In genomic region chr7:17931069-17931468, GRCh38 we compare ENCODE assay signal across 28 cellular contexts.
"Had no signal": no experiment of that assay in that cellular context is flagged by ENCODE, and none has a peak within 500 bp of the region (broad histone marks: within the 10 kb centered on the region; RNA-seq: fewer than 3 reads in every experiment).

No MANE protein-coding gene starts in this region.

- H3K9me3 ChIP-seq: body of pancreas, left lung, neutrophil, right lobe of liver, thoracic aorta had no signal

- H3K4me3 ChIP-seq: body of pancreas, coronary artery, dorsolateral prefrontal cortex, left lung, right lobe of liver, skin epidermis, thoracic aorta had no signal

- H3K36me3 Mint-ChIP-seq: mesothelial cell of epicardium, naive B cell had no signal

- H3K9me3 Mint-ChIP-seq: activated naive CD4-positive, alpha-beta T cell treated with anti-CD3 and anti-CD28 coated beads, Interleukin-2, amount 10 ng/mL, durations not matched to agents 7 days and 5 days; mesothelial cell of epicardium; naive B cell; nephron progenitor cell; stimulated activated naive CD8-positive, alpha-beta T cell treated with anti-CD3 and anti-CD28 coated beads, Interleukin-15, Interleukin-2, amounts not matched to agents 100 ng/mL and 50 ng/mL, for 24 hours; T-helper 2 cell treated with Interferon-gamma antibody and Interleukin-4, amounts not matched to agents 5 μg/mL and 100 μg/mL, for 36 hours had no signal

- H3K27me3 ChIP-seq: body of pancreas, dorsolateral prefrontal cortex, left lung, neutrophil, right lobe of liver had no signal

- ATAC-seq: activated CD4-positive, alpha-beta T cell treated with anti-CD3 and anti-CD28 coated beads for 36 hours; activated CD8-positive, alpha-beta memory T cell treated with anti-CD3 and anti-CD28 coated beads, Interleukin-2, amount 10 ng/mL, durations not matched to agents 7 days and 5 days; activated CD8-positive, alpha-beta T cell treated with anti-CD3 and anti-CD28 coated beads, Interleukin-2, amount 10 ng/mL, durations not matched to agents 7 days and 5 days; body of pancreas; left lung; right lobe of liver had no signal

- H3K4me1 Mint-ChIP-seq: mesothelial cell of epicardium had no signal

- DNase-seq: activated CD4-positive, alpha-beta T cell treated with anti-CD3 and anti-CD28 coated beads for 36 hours; activated CD4-positive, CD25-positive, alpha-beta regulatory T cell; activated CD8-positive, alpha-beta memory T cell treated with anti-CD3 and anti-CD28 coated beads, Interleukin-2, amount 10 ng/mL, durations not matched to agents 7 days and 5 days; activated CD8-positive, alpha-beta T cell treated with anti-CD3 and anti-CD28 coated beads, Interleukin-2, amount 10 ng/mL, durations not matched to agents 7 days and 5 days; activated effector memory CD4-positive, alpha-beta T cell treated with anti-CD3 and anti-CD28 coated beads, Interleukin-2, amount 50 U/mL, for 16 hours; activated naive CD4-positive, alpha-beta T cell treated with anti-CD3 and anti-CD28 coated beads, Interleukin-2, amount 10 ng/mL, durations not matched to agents 7 days and 5 days; anterior cingulate cortex; body of pancreas; cerebellar nuclear complex; dorsolateral prefrontal cortex; effector memory CD4-positive, alpha-beta T cell; head of caudate nucleus; left lung; mammary epithelial cell; naive B cell; nephron progenitor cell; right lobe of liver; stimulated activated CD4-positive, alpha-beta T cell treated with anti-CD3 and anti-CD28 coated beads, Interleukin-12 subunit alpha, Interleukin-12 subunit beta, amount 100 ng/mL, for 4 hours; stimulated activated CD4-positive, alpha-beta T cell treated with anti-CD3 and anti-CD28 coated beads, Interleukin-4, amount 100 ng/mL, for 1 hour; T-helper 1 cell; trophoblast cell had no signal

- H3K27me3 Mint-ChIP-seq: activated CD4-positive, alpha-beta T cell treated with anti-CD3 and anti-CD28 coated beads for 36 hours; activated CD8-positive, alpha-beta memory T cell treated with anti-CD3 and anti-CD28 coated beads, Interleukin-2, amount 10 ng/mL, durations not matched to agents 7 days and 5 days; activated naive CD4-positive, alpha-beta T cell treated with anti-CD3 and anti-CD28 coated beads, Interleukin-2, amount 10 ng/mL, durations not matched to agents 7 days and 5 days; naive B cell; stimulated activated naive CD8-positive, alpha-beta T cell treated with anti-CD3 and anti-CD28 coated beads, Interleukin-15, Interleukin-2, amounts not matched to agents 100 ng/mL and 50 ng/mL, for 24 hours had no signal

- H3K36me3 ChIP-seq: left lung, neutrophil, right lobe of liver, thoracic aorta had no signal

- H3K4me3 Mint-ChIP-seq: activated CD4-positive, alpha-beta T cell treated with anti-CD3 and anti-CD28 coated beads for 36 hours; activated CD8-positive, alpha-beta memory T cell treated with anti-CD3 and anti-CD28 coated beads, Interleukin-2, amount 10 ng/mL, durations not matched to agents 7 days and 5 days; activated CD8-positive, alpha-beta T cell treated with anti-CD3 and anti-CD28 coated beads, Interleukin-2, amount 10 ng/mL, durations not matched to agents 7 days and 5 days; activated naive CD4-positive, alpha-beta T cell treated with anti-CD3 and anti-CD28 coated beads, Interleukin-2, amount 10 ng/mL, durations not matched to agents 7 days and 5 days; mesothelial cell of epicardium; naive B cell; nephron progenitor cell; stimulated activated naive CD8-positive, alpha-beta T cell treated with anti-CD3 and anti-CD28 coated beads, Interleukin-15, Interleukin-2, amounts not matched to agents 100 ng/mL and 50 ng/mL, for 24 hours; T-helper 2 cell treated with Interferon-gamma antibody and Interleukin-4, amounts not matched to agents 5 μg/mL and 100 μg/mL, for 36 hours had no signal

- H3K27ac Mint-ChIP-seq: activated CD4-positive, alpha-beta T cell treated with anti-CD3 and anti-CD28 coated beads for 36 hours; activated CD8-positive, alpha-beta memory T cell treated with anti-CD3 and anti-CD28 coated beads, Interleukin-2, amount 10 ng/mL, durations not matched to agents 7 days and 5 days; activated CD8-positive, alpha-beta T cell treated with anti-CD3 and anti-CD28 coated beads, Interleukin-2, amount 10 ng/mL, durations not matched to agents 7 days and 5 days; activated naive CD4-positive, alpha-beta T cell treated with anti-CD3 and anti-CD28 coated beads, Interleukin-2, amount 10 ng/mL, durations not matched to agents 7 days and 5 days; mesothelial cell of epicardium; nephron progenitor cell; T-helper 2 cell treated with Interferon-gamma antibody and Interleukin-4, amounts not matched to agents 5 μg/mL and 100 μg/mL, for 36 hours had no signal

- H3K27ac ChIP-seq: body of pancreas, coronary artery, dorsolateral prefrontal cortex, left lung, neutrophil, right lobe of liver, skin epidermis, thoracic aorta had no signal
